30 cellular contexts compared by ENCODE assay signal in the genomic region with DNA sequence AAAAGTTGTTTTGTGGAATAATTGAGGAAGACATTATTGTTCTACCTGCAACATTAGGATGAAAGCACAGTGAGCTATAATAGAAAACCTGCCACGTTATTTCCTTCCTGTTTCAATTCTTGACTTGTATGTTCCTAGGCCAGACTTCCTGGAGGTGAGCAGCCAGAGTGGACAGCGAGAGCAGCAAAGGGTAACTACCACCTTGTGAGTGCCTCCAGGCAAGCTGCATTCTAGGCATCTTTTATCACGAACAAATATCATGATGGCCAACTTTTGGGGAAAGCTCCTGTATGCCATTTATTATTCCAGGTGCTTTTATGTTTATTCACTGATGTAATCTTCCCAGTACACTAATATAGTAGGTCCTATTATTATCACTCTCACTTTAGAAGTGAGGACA.
"Had no signal": no experiment of that assay in that cellular context is flagged by ENCODE, and none has a peak within 500 bp of the region (broad histone marks: within the 10 kb centered on the region; RNA-seq: fewer than 3 reads in every experiment).

No MANE protein-coding gene starts in this region.

- DNase-seq: activated CD4-positive, alpha-beta T cell treated with anti-CD3 and anti-CD28 coated beads for 36 hours; activated CD4-positive, alpha-beta T cell treated with anti-CD3 and anti-CD28 coated beads, Interleukin-2, amount 50 U/mL, for 4 hours; activated CD4-positive, CD25-positive, alpha-beta regulatory T cell; activated effector memory CD4-positive, alpha-beta T cell treated with Interleukin-2 at 50 U/mL for 16 hours; activated naive CD4-positive, alpha-beta T cell treated with Interleukin-2 at 50 U/mL for 16 hours; activated T-cell treated with anti-CD3 and anti-CD28 coated beads for 4 hours; activated T-cell treated with anti-CD3 and anti-CD28 coated beads, Interleukin-2, amount 50 U/mL, for 72 hours; anterior cingulate cortex; gastrocnemius medialis; glutamatergic neuron; islet precursor cell; left cardiac atrium; midbrain; naive thymus-derived CD8-positive, alpha-beta T cell; nucleus accumbens; stimulated activated CD4-positive, alpha-beta T cell treated with anti-CD3 and anti-CD28 coated beads, Interleukin-1b, Interleukin-23, amount 100 ng/mL, for 48 hours; stimulated activated CD4-positive, alpha-beta T cell treated with anti-CD3 and anti-CD28 coated beads, Interleukin-4, amount 100 ng/mL, for 4 hours; stimulated activated CD8-positive, alpha-beta memory T cell treated with anti-CD3 and anti-CD28 coated beads, Interleukin-4, amount 100 ng/mL, for 48 hours; stimulated activated naive B cell treated with anti-CD40 and anti-IgM and Interleukin-4, amounts not matched to agents 10 μg/mL and 1 μg/mL and 100 μg/mL, for 72 hours; T-helper 1 cell; tibial artery had no signal

- H3K27me3 Mint-ChIP-seq: activated CD4-positive, alpha-beta T cell treated with anti-CD3 and anti-CD28 coated beads for 36 hours; activated naive CD8-positive, alpha-beta T cell; naive thymus-derived CD8-positive, alpha-beta T cell; stimulated activated naive B cell treated with anti-CD40 and anti-IgM and Interleukin-4, amounts not matched to agents 10 μg/mL and 1 μg/mL and 100 μg/mL, for 72 hours had no signal

- H3K36me3 Mint-ChIP-seq: activated naive CD8-positive, alpha-beta T cell; brain; naive thymus-derived CD8-positive, alpha-beta T cell; stimulated activated naive B cell treated with anti-CD40 and anti-IgM and Interleukin-4, amounts not matched to agents 10 μg/mL and 1 μg/mL and 100 μg/mL, for 72 hours had no signal

- H3K9me3 ChIP-seq: gastrocnemius medialis, right atrium auricular region, suprapubic skin, tibial artery had no signal

- H3K4me3 Mint-ChIP-seq: activated CD4-positive, alpha-beta T cell treated with anti-CD3 and anti-CD28 coated beads for 36 hours; activated naive CD8-positive, alpha-beta T cell; activated T-cell treated with anti-CD3 and anti-CD28 coated beads, Interleukin-2, amount 50 U/mL, for 72 hours; brain; endodermal cell; naive thymus-derived CD8-positive, alpha-beta T cell; neural crest cell; stimulated activated naive B cell treated with anti-CD40 and anti-IgM and Interleukin-4, amounts not matched to agents 10 μg/mL and 1 μg/mL and 100 μg/mL, for 72 hours; T-helper 2 cell treated with Interferon-gamma antibody and Interleukin-4, amounts not matched to agents 5 μg/mL and 100 μg/mL, for 36 hours had no signal

- H3K27ac Mint-ChIP-seq: activated CD4-positive, alpha-beta T cell treated with anti-CD3 and anti-CD28 coated beads for 36 hours; activated naive CD8-positive, alpha-beta T cell; endodermal cell; stimulated activated naive B cell treated with anti-CD40 and anti-IgM and Interleukin-4, amounts not matched to agents 10 μg/mL and 1 μg/mL and 100 μg/mL, for 72 hours; T-helper 2 cell treated with Interferon-gamma antibody and Interleukin-4, amounts not matched to agents 5 μg/mL and 100 μg/mL, for 36 hours had no signal

- H3K27ac ChIP-seq: gastrocnemius medialis, parathyroid adenoma, right atrium auricular region, suprapubic skin, tibial artery had no signal

- H3K27me3 ChIP-seq: gastrocnemius medialis, right atrium auricular region, suprapubic skin, tibial artery had no signal

- ATAC-seq: activated CD4-positive, alpha-beta T cell treated with anti-CD3 and anti-CD28 coated beads for 36 hours; left cardiac atrium; naive thymus-derived CD8-positive, alpha-beta T cell; stimulated activated naive B cell treated with anti-CD40 and anti-IgM and Interleukin-4, amounts not matched to agents 10 μg/mL and 1 μg/mL and 100 μg/mL, for 72 hours had no signal

- H3K9me3 Mint-ChIP-seq: activated T-cell treated with anti-CD3 and anti-CD28 coated beads, Interleukin-2, amount 50 U/mL, for 72 hours; endodermal cell; naive thymus-derived CD8-positive, alpha-beta T cell; neural crest cell; stimulated activated naive B cell treated with anti-CD40 and anti-IgM and Interleukin-4, amounts not matched to agents 10 μg/mL and 1 μg/mL and 100 μg/mL, for 72 hours; T-helper 2 cell treated with Interferon-gamma antibody and Interleukin-4, amounts not matched to agents 5 μg/mL and 100 μg/mL, for 36 hours had no signal

- H3K79me2 ChIP-seq: parathyroid adenoma had no signal

- H3K4me1 Mint-ChIP-seq: activated CD4-positive, alpha-beta T cell treated with anti-CD3 and anti-CD28 coated beads for 36 hours had no signal

- H3K4me2 ChIP-seq: smooth muscle cell had no signal

- H3K4me3 ChIP-seq: gastrocnemius medialis, right atrium auricular region, smooth muscle cell, suprapubic skin, tibial artery had no signal

- H3K9ac ChIP-seq: parathyroid adenoma had no signal

- H3K36me3 ChIP-seq: gastrocnemius medialis, right atrium auricular region, suprapubic skin, tibial artery had no signal
